ENCODE assay signal across 7 cellular contexts in the genomic region with DNA sequence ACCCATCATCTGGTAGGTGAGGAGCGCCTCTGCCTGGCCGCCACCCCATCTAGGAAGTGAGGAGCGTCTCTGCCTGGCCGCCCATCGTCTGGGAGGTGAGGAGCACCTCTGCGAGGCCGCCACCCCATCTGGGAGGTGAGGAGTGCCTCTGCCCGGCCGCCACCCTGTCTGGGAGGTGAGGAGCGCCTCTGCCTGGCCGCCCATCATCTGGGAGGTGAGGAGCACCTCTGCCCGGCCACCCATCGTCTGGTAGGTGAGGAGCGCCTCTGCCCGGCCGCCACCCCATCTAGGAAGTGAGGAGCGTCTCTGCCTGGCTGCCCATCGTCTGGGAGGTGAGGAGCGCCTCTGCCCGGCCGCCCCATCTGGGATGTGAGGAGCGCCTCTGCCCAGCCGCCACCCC. TPM values are rescaled to one million over a fixed set of nuclear protein-coding genes. Genes with fewer than 3 reads are reported as not detected.
"Had no signal": no experiment of that assay in that cellular context is flagged by ENCODE, and none has a peak within 500 bp of the region (broad histone marks: within the 10 kb centered on the region; RNA-seq: fewer than 3 reads in every experiment).

No MANE protein-coding gene starts in this region.

RNA-seq across cellular contexts. Expression of a gene that starts 4.2 kb away (rescaled TPM):
- total RNA-seq: GM23248, GM23338, H1, H4, H7, H9, HFFc6 had no signal
